ENCODE assay signal across 7 cellular contexts in the genomic region with DNA sequence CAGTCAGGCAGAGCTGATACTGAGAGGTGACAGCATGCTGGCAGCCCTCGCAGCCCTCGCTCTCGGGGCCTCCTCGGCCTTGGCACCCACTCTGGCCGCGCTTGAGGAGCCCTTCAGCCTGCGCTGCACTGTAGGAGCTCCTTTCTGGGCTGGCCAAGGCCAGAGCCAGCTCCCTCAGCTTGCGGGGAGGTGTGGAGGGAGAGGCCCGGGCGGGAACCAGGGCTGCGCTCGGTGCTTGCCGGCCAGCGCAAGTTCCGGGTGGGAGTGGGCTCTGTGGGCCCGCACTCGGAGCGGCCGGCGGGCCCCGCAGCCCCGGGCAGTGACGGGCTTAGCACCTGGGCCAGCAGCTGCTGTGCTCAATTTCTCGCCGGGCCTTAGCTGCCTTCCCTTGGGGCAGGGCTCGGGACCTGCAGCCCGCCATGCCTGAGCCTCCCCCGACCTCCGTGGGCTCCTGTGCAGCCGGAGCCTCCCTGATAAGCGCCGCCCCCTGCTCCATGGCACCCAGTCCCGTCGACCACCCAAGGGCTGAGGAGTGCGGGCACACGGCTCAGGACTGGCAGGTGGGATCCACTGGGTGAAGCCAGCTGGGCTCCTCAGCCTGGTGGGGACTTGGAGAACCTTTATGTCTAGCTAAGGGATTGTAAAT. TPM values are rescaled to one million over a fixed set of nuclear protein-coding genes. Genes with fewer than 3 reads are reported as not detected.
"Had no signal": no experiment of that assay in that cellular context is flagged by ENCODE, and none has a peak within 500 bp of the region (broad histone marks: within the 10 kb centered on the region; RNA-seq: fewer than 3 reads in every experiment).

No MANE protein-coding gene starts in this region.

RNA-seq across cellular contexts. Expression of a gene that starts 14.3 kb away (rescaled TPM):
- total RNA-seq: activated naive CD8-positive, alpha-beta T cell treated with anti-CD3 and anti-CD28 coated beads, Interleukin-2, amount 10 ng/mL, durations not matched to agents 7 days and 5 days; adrenal gland; ascending aorta; astrocyte; cardiac muscle cell; cardiac septum had no signal
- polyA plus RNA-seq: adrenal gland, aorta, cardiac muscle cell had no signal
